In genomic region chr9:130276121-130276520, GRCh38 we compare ENCODE assay signal across 17 cellular contexts. TPM values are rescaled to one million over a fixed set of nuclear protein-coding genes. Genes with fewer than 3 reads are reported as not detected.
DNase-seq lines count a peak whose midpoint lies in the region; ATAC-seq and TF ChIP-seq lines count a peak whose summit lies in the region.
"Had no signal": no experiment of that assay in that cellular context is flagged by ENCODE, and none has a peak within 500 bp of the region (broad histone marks: within the 10 kb centered on the region; RNA-seq: fewer than 3 reads in every experiment).

No MANE protein-coding gene starts in this region.

- intact Hi-C loops in cardiac septum (cut with DNase I): no loop called here
- intact Hi-C loops in heart right ventricle (cut with DNase I): no loop called here
- intact Hi-C loops in aorta (cut with DNase I): no loop called here
- intact Hi-C loops in Caco-2 (cut with micrococcal nuclease; ENCODE audit: unreplicated experiment): no loop called here
- intact Hi-C loops in left cardiac atrium (cut with DNase I): no loop called here

- H3K9ac ChIP-seq in mesendoderm (ENCODE audit: low read length): no peak overlapping the region

- H3K79me2 ChIP-seq in mesendoderm (ENCODE audit: control insufficient read depth, insufficient read depth, low read length): no peaks in the 10 kb centered on the region

- H3K4ac ChIP-seq in mesendoderm (ENCODE audit: low read depth, low read length): no peak overlapping the region

- no peaks in the 10 kb centered on the region for H3K36me3 Mint-ChIP-seq in Caco-2 (ENCODE audit: insufficient read depth, unreplicated experiment)
- H3K36me3 Mint-ChIP-seq: CD4-positive, alpha-beta memory T cell had no signal

- no peak overlapping the region for H3K18ac ChIP-seq in mesendoderm (ENCODE audit: low read length)

- no peaks in the 10 kb centered on the region for H3K4me1 Mint-ChIP-seq in Caco-2 (ENCODE audit: low read depth, unreplicated experiment)
- H3K4me1 Mint-ChIP-seq: activated CD4-positive, alpha-beta T cell treated with anti-CD3 and anti-CD28 coated beads, Interleukin-2, amount 10 ng/mL, durations not matched to agents 24 days and 14 days; CD4-positive, alpha-beta memory T cell had no signal

- 55 to 72% methylated on average over 3 of the region's 3 CpGs for WGBS in heart right ventricle, 2 donors
- no CpG with 5 or more reads among the region's 3 CpGs for WGBS in mesendoderm (ENCODE audit: extremely low coverage, insufficient coverage, low lambda C conversion rate)
- WGBS in aorta, 2 donors: 49 to 64% methylated on average over 3 of the region's 3 CpGs

- H3K4me1 ChIP-seq in heart right ventricle (peaks cover 0 to 27% (median 2%) of the 10 kb centered on the region in 9 donors), mesendoderm (ENCODE audit: control insufficient read depth, low read depth, low read length) (no peaks in the 10 kb centered on the region), aorta (ENCODE audit: control insufficient read depth in 1 of 2, insufficient read depth in 2 of 2, low read length in 2 of 2) (no peaks in the 10 kb centered on the region), Caco-2 (no peaks in the 10 kb centered on the region)

- no peak overlapping the region for H3K27ac Mint-ChIP-seq in Caco-2 (ENCODE audit: unreplicated experiment)
- H3K27ac Mint-ChIP-seq: activated CD4-positive, alpha-beta T cell treated with anti-CD3 and anti-CD28 coated beads, Interleukin-2, amount 10 ng/mL, durations not matched to agents 24 days and 14 days; CD4-positive, alpha-beta memory T cell had no signal

- H3K36me3 ChIP-seq in heart right ventricle (no peaks in the 10 kb centered on the region), mesendoderm (ENCODE audit: control insufficient read depth, insufficient read depth, low read length) (no peaks in the 10 kb centered on the region), aorta (ENCODE audit: control insufficient read depth in 1 of 2, insufficient read depth in 2 of 2, low read length in 1 of 2) (no peaks in the 10 kb centered on the region), Caco-2 (ENCODE audit: control insufficient read depth, insufficient read depth, low read length) (no peaks in the 10 kb centered on the region)
- H3K36me3 ChIP-seq: ovary had no signal

- H4K8ac ChIP-seq in mesendoderm (ENCODE audit: low read depth, low read length): no peak overlapping the region

- no peak overlapping the region for H4K5ac ChIP-seq in mesendoderm (ENCODE audit: low read length)

- H3K27me3 ChIP-seq in heart right ventricle (peaks cover 0 to 6% (median 0%) of the 10 kb centered on the region in 7 donors), mesendoderm (ENCODE audit: insufficient read depth, low read length, poor library complexity) (no peaks in the 10 kb centered on the region), aorta (ENCODE audit: control insufficient read depth in 1 of 2, insufficient read depth in 2 of 2, low read length in 1 of 2) (no peaks in the 10 kb centered on the region), Caco-2 (replicated peaks; ENCODE audit: control insufficient read depth, insufficient read depth, low read length) (no peaks in the 10 kb centered on the region)
- H3K27me3 ChIP-seq: ovary had no signal

- H3K27ac ChIP-seq in heart right ventricle (no peak overlapping the region), mesendoderm (ENCODE audit: low read depth, low read length) (no peak overlapping the region), aorta (ENCODE audit: low read depth in 1 of 2, low read length in 2 of 2) (no peak overlapping the region)
- H3K27ac ChIP-seq: ovary had no signal

- H3K9me3 ChIP-seq in heart right ventricle (no peaks in the 10 kb centered on the region), aorta (ENCODE audit: control insufficient read depth, low read length) (no peaks in the 10 kb centered on the region), Caco-2 (no peaks in the 10 kb centered on the region)
- H3K9me3 ChIP-seq: ovary had no signal

- POLR2A ChIA-PET in Caco-2 (lab: Charles Lee): no interaction called here

- peaks cover 11% of the 10 kb centered on the region for H3K27me3 Mint-ChIP-seq in Caco-2 (ENCODE audit: insufficient read depth, unreplicated experiment)

- no peak overlapping the region for H2BK5ac ChIP-seq in mesendoderm (ENCODE audit: low read length)

- H3K4me2 ChIP-seq in mesendoderm (ENCODE audit: low read length): no peak overlapping the region

- H3K4me3 ChIP-seq in heart right ventricle (no peak overlapping the region), mesendoderm (ENCODE audit: low read length) (no peak overlapping the region), aorta (ENCODE audit: low read length in 2 of 2) (no peak overlapping the region), Caco-2 (ENCODE audit: low read depth, low read length) (no peak overlapping the region)
- H3K4me3 ChIP-seq: ovary had no signal

- TF ChIP-seq CTCF in heart right ventricle (IDR thresholded peaks at IDR 0.05) (no peak), Caco-2 (IDR thresholded peaks at IDR 0.05; ENCODE audit: insufficient read depth in 1 of 2, low read depth in 1 of 2, low read length in 1 of 2, severe bottlenecking in 1 of 2, unreplicated experiment in 1 of 2) (no peak)

- ATAC-seq in heart right ventricle (no peak), aorta (ENCODE audit: low FRiP score) (no peak), HG02610 (IDR thresholded peaks at IDR 0.05; ENCODE audit: unreplicated experiment) (no peak), left cardiac atrium (no peak)
- ATAC-seq: activated T-cell treated with anti-CD3 and anti-CD28 coated beads, Interleukin-2, amount 50 U/mL, for 4 hours had no signal

- H2BK120ac ChIP-seq in mesendoderm (ENCODE audit: low read depth, low read length): no peak overlapping the region

- no peaks in the 10 kb centered on the region for H3K9me3 Mint-ChIP-seq in Caco-2 (ENCODE audit: unreplicated experiment)
- H3K9me3 Mint-ChIP-seq: activated CD4-positive, alpha-beta T cell treated with anti-CD3 and anti-CD28 coated beads, Interleukin-2, amount 10 ng/mL, durations not matched to agents 24 days and 14 days; activated T-cell treated with anti-CD3 and anti-CD28 coated beads, Interleukin-2, amount 50 U/mL, for 4 hours; CD4-positive, alpha-beta memory T cell had no signal

- no peak overlapping the region for H2AK5ac ChIP-seq in mesendoderm (ENCODE audit: low read length)

- H3K56ac ChIP-seq in mesendoderm (ENCODE audit: low read length): no peak overlapping the region

- no peak overlapping the region for H3K23ac ChIP-seq in mesendoderm (ENCODE audit: low read length)

- no TSS peak for BruUV-seq in Caco-2 (replicated peaks; lab: Mats Ljungman, UMichigan)

- CTCF ChIA-PET in Caco-2 (lab: Charles Lee): interaction anchor here (0.6 kb wide), 1 partner anchor 699 kb away, joined by 3 read pairs; no protein-coding TSS in a partner anchor

- H3K79me1 ChIP-seq in mesendoderm (ENCODE audit: low read length): no peaks in the 10 kb centered on the region

- no peak overlapping the region for H2BK15ac ChIP-seq in mesendoderm (replicated peaks; ENCODE audit: low read depth)

- DNase-seq in cardiac septum (ENCODE audit: low spot score): peak; percentile 22
- DNase-seq in heart right ventricle: no peak
- peak; percentile 93 for DNase-seq in astrocyte of the hippocampus (ENCODE audit: low read depth, low spot score)
- peak; percentile 73 for DNase-seq in mesendoderm
- no peak for DNase-seq in aorta
- no peak for DNase-seq in Caco-2
- DNase-seq in left cardiac atrium: no peak
- DNase-seq: 8988T; activated CD4-positive, alpha-beta T cell treated with anti-CD3 and anti-CD28 coated beads, Interleukin-2, amount 10 ng/mL, durations not matched to agents 24 days and 14 days; activated T-cell treated with anti-CD3 and anti-CD28 coated beads, Interleukin-2, amount 50 U/mL, for 4 hours; CD4-positive, alpha-beta memory T cell; glutamatergic neuron; NCI-H82; ovary had no signal

- H3K4me3 Mint-ChIP-seq in Caco-2 (ENCODE audit: unreplicated experiment): no peak overlapping the region
- H3K4me3 Mint-ChIP-seq: activated CD4-positive, alpha-beta T cell treated with anti-CD3 and anti-CD28 coated beads, Interleukin-2, amount 10 ng/mL, durations not matched to agents 24 days and 14 days; activated T-cell treated with anti-CD3 and anti-CD28 coated beads, Interleukin-2, amount 50 U/mL, for 4 hours; CD4-positive, alpha-beta memory T cell had no signal

RNA-seq across cellular contexts. Expression of gene HMCN2, which starts 10.6 kb away (rescaled TPM):
- 5.3 TPM for total RNA-seq in cardiac septum
- 1 to 10 TPM; 2.6 to 6.1 (median 4.9) TPM for total RNA-seq in heart right ventricle
- polyA plus RNA-seq in heart right ventricle: 10 to 100 TPM in 1 of 2 donors, 1 to 10 TPM in 1; 6.2 to 10.2 TPM
- polyA plus RNA-seq in mesendoderm (2013, experiment 1 of 2): 0.46 TPM
- polyA plus RNA-seq in mesendoderm (2013, experiment 2 of 2): 0.57 TPM
- 10 to 100 TPM in 1 of 2 donors, 1 to 10 TPM in 1; 7.8 to 14.8 TPM for total RNA-seq in aorta
- polyA plus RNA-seq in aorta: 1 to 10 TPM in 1 of 2 donors, under 1 TPM in 1; 0.25 to 1.4 TPM
- 0.41 and 0.53 TPM in 2 replicates for total RNA-seq in Caco-2 (2022)
- total RNA-seq in left cardiac atrium: 1 to 10 TPM; 4.6 to 6.0 TPM
- total RNA-seq: activated CD4-positive, alpha-beta T cell treated with anti-CD3 and anti-CD28 coated beads, Interleukin-2, amount 10 ng/mL, durations not matched to agents 24 days and 14 days; CD4-positive, alpha-beta memory T cell; T-helper 2 cell treated with Interferon-gamma antibody and Interleukin-4, amounts not matched to agents 100 ng/mL and 5 ng/mL, for 36 hours had no signal
- polyA plus RNA-seq: CD4-positive, alpha-beta memory T cell; keratinocyte had no signal

Comparison
In these comparisons a context has a peak if more than half of its experiments do, and no peak if none do; other contexts are left out.
1. DNase-seq: peak in cardiac septum (single experiment), astrocyte of the hippocampus (single experiment) and mesendoderm (single experiment); none in heart right ventricle (0 of 2), aorta (0 of 2), Caco-2 (0 of 2) and left cardiac atrium (single experiment).